7 cellular contexts compared by ENCODE assay signal in the genomic region with DNA sequence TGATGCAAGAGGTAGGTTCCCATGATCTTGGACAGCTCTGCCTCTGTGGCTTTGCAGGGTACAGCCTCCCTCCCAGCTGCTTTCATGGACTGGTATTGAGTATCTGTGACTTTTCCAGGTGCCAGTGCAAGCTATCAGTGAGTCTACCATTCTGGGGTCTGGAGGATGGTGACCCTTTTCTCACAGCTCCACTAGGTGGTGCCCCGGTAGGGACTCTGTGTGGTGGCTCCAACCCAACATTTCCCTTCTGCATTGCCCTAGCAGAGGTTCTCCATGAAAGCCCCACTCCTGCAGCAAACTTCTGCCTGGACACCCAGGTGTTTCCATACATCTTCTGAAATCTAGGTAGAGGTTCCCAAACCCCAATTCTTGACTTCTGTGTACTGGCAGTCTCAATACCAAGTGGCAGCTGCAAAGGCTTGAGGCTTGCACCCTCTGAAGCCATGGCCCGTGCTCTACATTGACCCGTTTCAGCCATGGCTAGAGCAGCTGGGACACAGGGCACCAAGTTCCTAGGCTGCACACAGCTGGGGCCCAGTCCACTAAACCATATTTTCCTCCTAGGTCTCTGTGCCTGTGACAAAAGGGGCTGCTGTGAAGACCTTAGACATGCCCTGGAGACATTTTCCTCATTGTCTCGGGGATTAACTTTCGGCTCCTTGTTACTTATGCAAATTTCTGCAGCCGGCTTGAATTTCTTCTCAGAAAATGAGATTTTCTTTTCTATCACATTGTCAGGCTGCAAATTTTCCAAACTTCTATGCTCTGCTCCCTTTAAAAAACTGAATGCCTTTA.
DNase-seq lines count a peak whose midpoint lies in the region; TF ChIP-seq lines count a peak whose summit lies in the region.
"Not testable (repeated sequence)": the region's sequence is repeated elsewhere in the genome, so short reads cannot be mapped to it uniquely, and the experiment has no call there.

No MANE protein-coding gene starts in this region.

- not testable (repeated sequence) for H3K4ac ChIP-seq in neuronal stem cell (ENCODE audit: low read length)

- not testable (repeated sequence) for H3K18ac ChIP-seq in neuronal stem cell (ENCODE audit: low read length)

- H3K27me3 ChIP-seq in HAP-1 (ENCODE audit: low read depth); Loucy (ENCODE audit: insufficient read depth, low read length, poor library complexity, severe bottlenecking); OCI-LY1 (ENCODE audit: insufficient read depth, low read length); brain microvascular endothelial cell (replicated peaks); neuronal stem cell (ENCODE audit: control insufficient read depth in 3 of 3, insufficient read depth in 3 of 3, low read depth in 1 of 3, low read length in 3 of 3): not testable (repeated sequence)

- peak overlapping the region; percentile 82 for H3K14ac ChIP-seq in neuronal stem cell (ENCODE audit: low read length)

- not testable (repeated sequence) for H2BK15ac ChIP-seq in neuronal stem cell (ENCODE audit: low read length)

- H3F3A ChIP-seq in Loucy (ENCODE audit: low read depth); OCI-LY1 (ENCODE audit: insufficient read depth, low read length): not testable (repeated sequence)

- WGBS in neuronal stem cell (ENCODE audit: extremely low coverage in 2 of 2, insufficient read length in 2 of 2, insufficient replicate concordance in 1 of 2), 2 donors: no CpG with 5 or more reads among the region's 6 CpGs

- not testable (repeated sequence) for H3K79me2 ChIP-seq in Loucy (ENCODE audit: insufficient read depth, low read length); OCI-LY1 (ENCODE audit: insufficient read depth, low read length)

- not testable (repeated sequence) for H4K8ac ChIP-seq in neuronal stem cell (ENCODE audit: low read depth, low read length)

- H2BK5ac ChIP-seq in neuronal stem cell (ENCODE audit: low read length): not testable (repeated sequence)

- not testable (repeated sequence) for H3K4me3 ChIP-seq in HAP-1; Loucy (ENCODE audit: low read length, poor library complexity, severe bottlenecking); OCI-LY1 (ENCODE audit: low read depth, low read length, poor library complexity, severe bottlenecking); brain microvascular endothelial cell (ENCODE audit: low read depth, low read length); neuronal stem cell (ENCODE audit: low read length in 2 of 2)

- in situ Hi-C loops in HAP-1 (cut with MboI; ENCODE audit: low sequenced_read_pairs); brain microvascular endothelial cell (cut with HindIII; ENCODE audit: low pct_ligation_motif_present, low sequenced_read_pairs): not testable (repeated sequence)

- not testable (repeated sequence) for H4K91ac ChIP-seq in neuronal stem cell (ENCODE audit: low read depth, low read length, poor library complexity)

- H3K4me2 ChIP-seq in Loucy (ENCODE audit: low read depth, low read length, poor library complexity, severe bottlenecking); OCI-LY1 (ENCODE audit: low read length); neuronal stem cell (ENCODE audit: insufficient read depth, low read length, poor library complexity, severe bottlenecking): not testable (repeated sequence)

- H3K79me1 ChIP-seq in neuronal stem cell (ENCODE audit: low read depth, low read length): not testable (repeated sequence)

- not testable (repeated sequence) for H3K27ac ChIP-seq in OCI-LY1 (ENCODE audit: low read depth, low read length, poor library complexity, severe bottlenecking); brain microvascular endothelial cell; neuronal stem cell (replicated peaks; ENCODE audit: low read length)

- H3K36me3 ChIP-seq in HAP-1 (replicated peaks); Loucy (ENCODE audit: insufficient read depth, low read length); OCI-LY1 (ENCODE audit: insufficient read depth, low read length); brain microvascular endothelial cell (replicated peaks); neuronal stem cell (replicated peaks in 1 of 2; ENCODE audit: control insufficient read depth in 2 of 2, insufficient read depth in 2 of 2, low read length in 2 of 2): not testable (repeated sequence)

- not testable (repeated sequence) for H2AK5ac ChIP-seq in neuronal stem cell (ENCODE audit: low read depth, low read length)

- H2AFZ ChIP-seq in Loucy (ENCODE audit: low read length); OCI-LY1 (ENCODE audit: low read length); neuronal stem cell (ENCODE audit: low read length): not testable (repeated sequence)

- peaks cover 14% of the 10 kb centered on the region for H3K4me1 ChIP-seq in HAP-1
- H3K4me1 ChIP-seq in Loucy (ENCODE audit: insufficient read depth, low read length, poor library complexity, severe bottlenecking); OCI-LY1 (ENCODE audit: insufficient read depth, low read length, severe bottlenecking); neuronal stem cell (ENCODE audit: control insufficient read depth in 2 of 2, insufficient read depth in 1 of 2, low read depth in 1 of 2, low read length in 2 of 2): not testable (repeated sequence)

- H3K9me3 ChIP-seq in HAP-1; Loucy (ENCODE audit: insufficient read depth, low read depth, low read length); OCI-LY1 (ENCODE audit: low read length); neuronal stem cell (replicated peaks in 1 of 2; ENCODE audit: control insufficient read depth in 2 of 2, insufficient read depth in 1 of 2, low read depth in 1 of 2, low read length in 2 of 2): not testable (repeated sequence)

- H4K20me1 ChIP-seq in Loucy (ENCODE audit: insufficient read depth, low read length, poor library complexity, severe bottlenecking); OCI-LY1 (ENCODE audit: insufficient read depth, low read length): not testable (repeated sequence)

- DNase-seq in HAP-1 (ENCODE audit: low spot score in 2 of 2) (peak; percentile 80 to 82), UCSD-AML1 (lab: John Stamatoyannopoulos, UW; ENCODE audit: unreplicated experiment) (peak; percentile 9)
- DNase-seq in brain microvascular endothelial cell; neuronal stem cell (ENCODE audit: low spot score): not testable (repeated sequence)

- H2BK12ac ChIP-seq in neuronal stem cell (ENCODE audit: low read length): not testable (repeated sequence)

- TF ChIP-seq CTCF in GM12872 (IDR thresholded peaks at IDR 0.05; ENCODE audit: insufficient read depth, low read depth, low read length): 0 out of 3 replicates have a peak, but pooled peaks have one; percentile 12
- peak; percentile 41 for TF ChIP-seq CTCF in Loucy (conservative IDR thresholded peaks at IDR 0.05; ENCODE audit: low read length)
- peak; percentile 33 for TF ChIP-seq CTCF in OCI-LY1 (IDR thresholded peaks at IDR 0.05; ENCODE audit: low read length)
- peak; percentile 7 for TF ChIP-seq CTCF in brain microvascular endothelial cell (IDR thresholded peaks at IDR 0.05; ENCODE audit: low read depth, low read length, missing control alignments)

- not testable (repeated sequence) for H3K23ac ChIP-seq in neuronal stem cell (ENCODE audit: low read depth, low read length, poor library complexity)

- not testable (repeated sequence) for H3K9me2 ChIP-seq in Loucy (replicated peaks; ENCODE audit: low read depth, low read length); OCI-LY1 (ENCODE audit: low read depth, low read length)

- H3K9ac ChIP-seq in Loucy (ENCODE audit: low read depth, low read length, poor library complexity, severe bottlenecking); OCI-LY1 (ENCODE audit: low read length); neuronal stem cell (ENCODE audit: low read depth, low read length, poor library complexity): not testable (repeated sequence)

- H2BK120ac ChIP-seq in neuronal stem cell (ENCODE audit: low read depth, low read length): not testable (repeated sequence)
